In genomic region chr12:52976574-52977071, GRCh38 we compare ENCODE assay signal across 15 cellular contexts. TPM values are rescaled to one million over a fixed set of nuclear protein-coding genes. Genes with fewer than 3 reads are reported as not detected.
DNase-seq lines count a peak whose midpoint lies in the region; ATAC-seq, FAIRE-seq and TF ChIP-seq lines count a peak whose summit lies in the region.
"Had no signal": no experiment of that assay in that cellular context is flagged by ENCODE, and none has a peak within 500 bp of the region (broad histone marks: within the 10 kb centered on the region; RNA-seq: fewer than 3 reads in every experiment).

No MANE protein-coding gene starts in this region.

- H3K27ac ChIP-seq in K562 (ENCODE audit: extremely low read depth, low read depth, low read length) (no peak overlapping the region), OCI-LY7 (ENCODE audit: low read depth, low read length, poor library complexity, severe bottlenecking) (no peak overlapping the region)
- H3K27ac ChIP-seq: tibial nerve had no signal

- TF ChIP-seq EP300 in K562 (IDR thresholded peaks at IDR 0.05; ENCODE audit: low read length) = no peak

- H3K9me1 ChIP-seq in K562 (ENCODE audit: control insufficient read depth, insufficient read depth, low read length) = peaks cover 6% of the 10 kb centered on the region

- peak overlapping the region; percentile 36; the same call in 1 of the 2 replicates for H3K4me2 ChIP-seq in K562 (ENCODE audit: insufficient read depth, low read length)
- no peak overlapping the region for H3K4me2 ChIP-seq in OCI-LY7 (ENCODE audit: low read length)

- no TSS peak for BruUV-seq in K562 (replicated peaks; lab: Mats Ljungman, UMichigan)
- BruUV-seq in OCI-LY7 (replicated peaks; lab: Mats Ljungman, UMichigan) = no TSS peak

- H2AFZ ChIP-seq in K562 (ENCODE audit: low read depth, low read length) = no peak overlapping the region
- no peak overlapping the region for H2AFZ ChIP-seq in OCI-LY7 (ENCODE audit: low read length)

- H3K4me3 ChIP-seq in K562 (no peak overlapping the region), OCI-LY7 (ENCODE audit: low read depth, low read length, poor library complexity, severe bottlenecking) (no peak overlapping the region)
- H3K4me3 ChIP-seq: tibial nerve had no signal

- no peaks in the 10 kb centered on the region for H3K9me2 ChIP-seq in OCI-LY7 (ENCODE audit: insufficient read depth, low read length)

- H3K4me1 ChIP-seq in K562 (replicated peaks in 1 of 2; ENCODE audit: control insufficient read depth in 2 of 2, insufficient read depth in 2 of 2, low read length in 2 of 2) (peaks cover 13 to 26% of the 10 kb centered on the region in 2 experiments; a peak in 3 of 5 replicates), OCI-LY7 (ENCODE audit: insufficient read depth, low read length, poor library complexity, severe bottlenecking) (no peaks in the 10 kb centered on the region)

- no peak for TF ChIP-seq RAD21 in K562 (CRISPR knock-in tag; conservative IDR thresholded peaks at IDR 0.05 in 1 of 2, IDR thresholded peaks at IDR 0.05 in 1 of 2)

- H3K9me3 ChIP-seq in K562 (replicated peaks; ENCODE audit: control insufficient read depth, insufficient read depth, low read depth, low read length) = no peaks in the 10 kb centered on the region
- no peaks in the 10 kb centered on the region for H3K9me3 ChIP-seq in OCI-LY7 (ENCODE audit: low read length)
- H3K9me3 ChIP-seq: tibial nerve had no signal

- DNase-seq in AG08395 (ENCODE audit: low spot score) (peak; percentile 27), HT1080 (ENCODE audit: low read depth) (peak; percentile 26), K562 (ENCODE audit: extremely low read depth in 1 of 4, low spot score in 3 of 4) (no peak), mucosa of gallbladder (ENCODE audit: low spot score) (peak; percentile 19), OCI-LY7 (ENCODE audit: low spot score) (no peak), NCI-H1694 (lab: John Stamatoyannopoulos, UW) (no peak), DMS53 (lab: John Stamatoyannopoulos, UW) (no peak)
- DNase-seq: activated CD4-positive, alpha-beta memory T cell treated with anti-CD3 and anti-CD28 coated beads for 36 hours; activated gamma-delta T cell; NCI-H1930; SIG-M5 had no signal

- H3K36me3 ChIP-seq in K562 (ENCODE audit: control insufficient read depth, insufficient read depth, low read length) (no peaks in the 10 kb centered on the region), OCI-LY7 (ENCODE audit: insufficient read depth, low read length) (no peaks in the 10 kb centered on the region)
- H3K36me3 ChIP-seq: tibial nerve had no signal

- ATAC-seq in K562 = no peak
- ATAC-seq in HG02884 (IDR thresholded peaks at IDR 0.05; ENCODE audit: unreplicated experiment) = no peak

- 0% methylated on average over 3 of the region's 3 CpGs for WGBS in K562 (ENCODE audit: insufficient coverage, low coverage, missing lambda C conversion rate)

- H3K9ac ChIP-seq in K562 (ENCODE audit: insufficient read depth in 1 of 2, low read depth in 2 of 2, low read length in 2 of 2) = no peak overlapping the region

- no peak for FAIRE-seq in K562 (lab: Jason Lieb, UNC)
- FAIRE-seq: GM12892, TTC549 had no signal

- POLR2A ChIA-PET in K562 (lab: Yijun Ruan, JAX) (no interaction called here), OCI-LY7 (lab: Charles Lee) (no interaction called here)

- in situ Hi-C loops in K562 (cut with MboI) = no loop called here

- peak in 1 of 3 experiments; percentile 20; a peak in 1 of 6 replicates for TF ChIP-seq CTCF in K562 (IDR thresholded peaks at IDR 0.05 in 2 of 3, conservative IDR thresholded peaks at IDR 0.05 in 1 of 3; ENCODE audit: insufficient read depth in 2 of 3, low read depth in 1 of 3, low read length in 3 of 3)
- TF ChIP-seq CTCF in OCI-LY7 (conservative IDR thresholded peaks at IDR 0.05; ENCODE audit: low read length) = no peak

- H3K79me2 ChIP-seq in K562 (ENCODE audit: control insufficient read depth, insufficient read depth, low read length) = no peaks in the 10 kb centered on the region
- H3K79me2 ChIP-seq in OCI-LY7 (ENCODE audit: insufficient read depth, low read depth, low read length) = no peaks in the 10 kb centered on the region

- H4K20me1 ChIP-seq in K562 (replicated peaks; ENCODE audit: control insufficient read depth, insufficient read depth, low read length) (no peaks in the 10 kb centered on the region), OCI-LY7 (ENCODE audit: insufficient read depth, low read length) (no peaks in the 10 kb centered on the region)

- CTCF ChIA-PET in K562 (lab: Yijun Ruan, JAX; ENCODE audit: low intra/inter-chr PET ratio) (interaction anchor here (0.6 to 10.4 kb wide), 5 partner anchors 9 to 833 kb away, joined by 3 to 398 read pairs (median 3); no protein-coding TSS in a partner anchor), OCI-LY7 (lab: Charles Lee; ENCODE audit: unreplicated experiment) (no interaction called here)

- TF ChIP-seq POLR2A in K562 (conservative IDR thresholded peaks at IDR 0.05) = no peak

- H3K27me3 ChIP-seq in K562 (ENCODE audit: control insufficient read depth in 2 of 2, insufficient read depth in 2 of 2, low read length in 2 of 2) = no peaks in the 10 kb centered on the region

- intact Hi-C loops in K562 (cut with micrococcal nuclease) (loop anchor here (1.0 kb wide), 1 partner anchor 92 kb away; no protein-coding TSS in a partner anchor), OCI-LY7 (cut with micrococcal nuclease; ENCODE audit: unreplicated experiment) (no loop called here)

TF ChIP-seq in K562, 482 proteins besides CTCF, POLR2A, EP300 and RAD21:
- TF ChIP-seq KLF1 (tag; IDR thresholded peaks at IDR 0.05) (no peak), CTBP1 (IDR thresholded peaks at IDR 0.05; ENCODE audit: borderline replicate concordance) (0 out of 2 replicates have a peak, but pooled peaks have one; percentile 59), RCOR1 (IDR thresholded peaks at IDR 0.05; ENCODE audit: borderline replicate concordance in 1 of 2, low read depth in 2 of 2, low read length in 2 of 2) (0 out of 4 replicates have a peak, but pooled peaks of 1 of the 2 experiments have one; percentile 1), FOXK2 (conservative IDR thresholded peaks at IDR 0.05 in 1 of 2, IDR thresholded peaks at IDR 0.05 in 1 of 2; ENCODE audit: low read depth in 2 of 2) (0 out of 4 replicates have a peak, but pooled peaks of 1 of the 2 experiments have one; percentile 31), RBM15 (IDR thresholded peaks at IDR 0.05; ENCODE audit: insufficient read depth, low read length) (no peak)

RNA-seq across cellular contexts. Expression of gene KRT18, which starts 27.7 kb away (rescaled TPM):
- 358 and 373 TPM in 2 replicates for total RNA-seq in HT1080 (2014; rRNA removed; shearing (Covaris generic))
- 264 and 281 TPM in 2 replicates for polyA plus RNA-seq in HT1080 (2015; cell fraction: cytosol; rRNA removed)
- 286 and 299 TPM in 2 replicates for polyA plus RNA-seq in HT1080 (2015; cell fraction: nucleus; rRNA removed)
- 104 and 217 TPM in 2 replicates for total RNA-seq in K562 (2011; cell fraction: chromatin; rRNA removed; ENCODE audit: low replicate concordance)
- total RNA-seq in K562 (2011; cell fraction: nucleolus; rRNA removed) = 123 and 155 TPM in 2 replicates
- 141 and 184 TPM in 2 replicates for total RNA-seq in K562 (2011; cell fraction: nucleoplasm; rRNA removed)
- total RNA-seq in K562 (2014; rRNA removed) (486 and 561 TPM in 2 replicates), K562 (2014; rRNA removed; fragmentation: Illumina TruSeq; extraction: Trizol) (206 and 246 TPM in 2 replicates), K562 (2015; rRNA removed; fragmentation: Illumina TruSeq; extraction: Trizol) (279 and 281 TPM in 2 replicates), K562 (2021) (332 and 346 TPM in 2 replicates), mucosa of gallbladder (564 TPM), OCI-LY7 (2022) (not detected in 2 replicates)
- polyA plus RNA-seq in K562 (2011; rRNA removed) (349 and 358 TPM in 2 replicates), K562 (2014; fragmentation: Illumina TruSeq; extraction: Trizol) (323 and 346 TPM in 2 replicates), K562 (2014; fragmentation: Nextera tagmentation; extraction: Ambion mirVana) (10 to 100 TPM; 26.3 to 34.2 TPM), K562 (2014; rRNA removed) (231 and 235 TPM in 2 replicates)
- polyA plus RNA-seq in K562 (2011; cell fraction: cytosol; rRNA removed) = 448 and 603 TPM in 2 replicates
- 384 and 542 TPM in 2 replicates for polyA plus RNA-seq in K562 (2011; cell fraction: nucleus; rRNA removed)
- 369 and 519 TPM in 2 replicates for polyA plus RNA-seq in K562 (2012)
- 306 and 320 TPM in 2 replicates for polyA minus RNA-seq in K562 (2011; rRNA and poly(A)+ RNA removed)
- polyA minus RNA-seq in K562 (2011; cell fraction: cytosol; rRNA and poly(A)+ RNA removed) = 439 and 476 TPM in 2 replicates
- 86.2 and 137 TPM in 2 replicates for polyA minus RNA-seq in K562 (2011; cell fraction: nucleus; rRNA and poly(A)+ RNA removed)
- total RNA-seq in OCI-LY7 (2014; rRNA removed; shearing (Covaris generic)) = not detected in 2 replicates

RNA-seq across cellular contexts. Expression of gene EIF4B, which starts 29.6 kb away (rescaled TPM):
- 563 and 574 TPM in 2 replicates for total RNA-seq in HT1080 (2014; rRNA removed; shearing (Covaris generic))
- 388 and 515 TPM in 2 replicates for polyA plus RNA-seq in HT1080 (2015; cell fraction: cytosol; rRNA removed)
- 236 and 286 TPM in 2 replicates for polyA plus RNA-seq in HT1080 (2015; cell fraction: nucleus; rRNA removed)
- 260 and 374 TPM in 2 replicates for total RNA-seq in K562 (2011; cell fraction: chromatin; rRNA removed; ENCODE audit: low replicate concordance)
- total RNA-seq in K562 (2011; cell fraction: nucleolus; rRNA removed) = 137 and 149 TPM in 2 replicates
- 211 and 264 TPM in 2 replicates for total RNA-seq in K562 (2011; cell fraction: nucleoplasm; rRNA removed)
- total RNA-seq in K562 (2014; rRNA removed) = 617 and 636 TPM in 2 replicates
- 669 and 710 TPM in 2 replicates for total RNA-seq in K562 (2014; rRNA removed; fragmentation: Illumina TruSeq; extraction: Trizol)
- total RNA-seq in K562 (2015; rRNA removed; fragmentation: Illumina TruSeq; extraction: Trizol) = 624 and 636 TPM in 2 replicates
- 535 and 617 TPM in 2 replicates for total RNA-seq in K562 (2021)
- 489 and 497 TPM in 2 replicates for polyA plus RNA-seq in K562 (2011; rRNA removed)
- polyA plus RNA-seq in K562 (2011; cell fraction: cytosol; rRNA removed) = 278 and 542 TPM in 2 replicates
- 180 and 236 TPM in 2 replicates for polyA plus RNA-seq in K562 (2011; cell fraction: nucleus; rRNA removed)
- polyA plus RNA-seq in K562 (2012) = 383 and 523 TPM in 2 replicates
- polyA plus RNA-seq in K562 (2014; fragmentation: Illumina TruSeq; extraction: Trizol) = 552 and 578 TPM in 2 replicates
- 100 to 1,000 TPM; 138 to 150 TPM for polyA plus RNA-seq in K562 (2014; fragmentation: Nextera tagmentation; extraction: Ambion mirVana)
- 312 and 317 TPM in 2 replicates for polyA plus RNA-seq in K562 (2014; rRNA removed)
- polyA minus RNA-seq in K562 (2011; rRNA and poly(A)+ RNA removed) = 1,377 and 1,493 TPM in 2 replicates
- 466 and 538 TPM in 2 replicates for polyA minus RNA-seq in K562 (2011; cell fraction: cytosol; rRNA and poly(A)+ RNA removed)
- 102 and 253 TPM in 2 replicates for polyA minus RNA-seq in K562 (2011; cell fraction: nucleus; rRNA and poly(A)+ RNA removed)
- total RNA-seq in mucosa of gallbladder = 546 TPM
- 645 and 872 TPM in 2 replicates for total RNA-seq in OCI-LY7 (2014; rRNA removed; shearing (Covaris generic))
- 745 and 898 TPM in 2 replicates for total RNA-seq in OCI-LY7 (2022)

Comparison
In these comparisons a context has a peak if more than half of its experiments do, and no peak if none do; other contexts are left out.
1. DNase-seq: peak in AG08395 (single experiment), HT1080 (single experiment) and mucosa of gallbladder (single experiment); none in K562 (0 of 4), OCI-LY7 (single experiment), NCI-H1694 (single experiment) and DMS53 (single experiment).
2. RNA of gene KRT18, which starts 27.7 kb away (total RNA-seq): 564 TPM in mucosa of gallbladder (single experiment), 358 to 373 TPM in HT1080 and 104 to 561 TPM in K562; not detected in OCI-LY7; every median in the first group is over 10 times any median in the second.